8 cellular contexts compared by ENCODE assay signal in the genomic region with DNA sequence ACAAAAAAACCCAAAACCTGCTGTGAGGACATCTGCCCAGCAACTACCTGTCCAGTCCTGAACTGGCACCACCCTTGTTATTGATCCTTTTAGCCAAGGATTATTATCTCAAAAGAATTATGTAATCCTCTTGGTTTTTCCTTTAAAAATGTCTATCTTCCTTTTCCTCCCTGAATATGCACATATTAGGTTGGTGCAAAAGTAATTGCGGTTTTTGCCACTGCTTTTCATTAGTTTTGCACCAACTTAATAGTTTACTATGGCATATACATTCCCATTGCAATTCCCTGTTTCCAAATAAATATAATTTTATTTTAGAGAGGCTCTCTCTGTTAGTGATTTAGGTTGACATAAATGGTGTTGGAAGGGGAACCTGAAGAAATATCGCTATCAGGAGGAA.
"Had no signal": no experiment of that assay in that cellular context is flagged by ENCODE, and none has a peak within 500 bp of the region (broad histone marks: within the 10 kb centered on the region; RNA-seq: fewer than 3 reads in every experiment).

No MANE protein-coding gene starts in this region.

- H3K4me3 ChIP-seq: GM12878 had no signal

- DNase-seq: GDM1, GF-D8 had no signal

- FAIRE-seq: G401.6, GM12878, GM12891, GM12892, GM18507, GM19239 had no signal

- ATAC-seq: GM12878 had no signal
